Comparison of ENCODE assay signal across 8 cellular contexts in the genomic region with DNA sequence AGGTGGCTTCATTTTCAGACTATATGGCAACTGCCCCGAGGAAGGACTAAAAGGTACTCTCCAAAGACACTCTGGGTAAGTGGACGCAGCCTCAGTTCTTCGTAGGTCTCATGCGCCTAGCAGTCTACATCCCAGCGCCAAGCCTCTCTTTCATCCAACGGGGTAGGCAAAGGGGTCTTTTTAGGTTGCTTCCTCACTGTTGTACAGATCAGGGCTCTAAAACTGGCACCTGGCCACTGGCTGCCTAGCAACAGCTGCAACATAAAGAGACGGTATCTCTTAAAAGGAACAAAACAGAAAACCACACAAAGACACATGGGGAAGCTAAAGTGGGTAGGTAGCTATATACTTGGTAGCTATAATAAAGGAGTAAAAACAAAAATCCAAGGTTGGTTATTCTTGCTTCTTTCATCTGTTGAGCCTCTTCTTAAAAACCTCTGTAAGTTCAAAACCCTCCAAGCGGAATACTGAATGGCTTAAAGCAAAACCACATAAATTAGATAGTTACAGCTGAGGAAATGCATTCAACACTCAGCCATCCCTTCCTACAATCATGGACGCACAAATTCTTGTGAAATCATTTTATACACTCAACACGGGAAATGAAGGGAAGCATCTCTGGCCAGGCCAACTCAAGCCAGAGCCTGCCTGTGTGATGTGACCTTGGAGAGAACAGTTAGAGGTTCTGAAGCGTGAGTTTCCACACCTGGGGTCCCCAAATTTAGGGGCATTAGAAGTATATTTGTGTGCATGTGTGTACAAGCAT. TPM values are rescaled to one million over a fixed set of nuclear protein-coding genes. Genes with fewer than 3 reads are reported as not detected.
A peak's percentile ranks its signal among the peaks of the same experiment; 100 is the strongest.
DNase-seq lines count a peak whose midpoint lies in the region; ATAC-seq and TF ChIP-seq lines count a peak whose summit lies in the region.

No MANE protein-coding gene starts in this region.

- peaks cover 88% of the 10 kb centered on the region for H3K4me1 Mint-ChIP-seq in stimulated activated naive CD8-positive, alpha-beta T cell treated with anti-CD3 and anti-CD28 coated beads, Interleukin-15, amount 100 ng/mL, for 72 hours

- DNase-seq in GF-D8 (lab: John Stamatoyannopoulos, UW): peak; percentile 93
- peak; percentile 27 for DNase-seq in NOMO-1 treated with dmso at 0.1 percent for 144 hours (lab: John Stamatoyannopoulos, UW; ENCODE audit: unreplicated experiment)
- DNase-seq in activated gamma-delta T cell treated with anti-CD3 and anti-CD28 coated beads, Interleukin-2, amount 50 U/mL, for 16 hours (ENCODE audit: low read depth): peak; percentile 61
- DNase-seq in iris pigment epithelial cell (ENCODE audit: low read depth): peak; percentile 83
- peak in 1 of 2 donors; percentile 74 for DNase-seq in stimulated activated naive CD8-positive, alpha-beta T cell treated with anti-CD3 and anti-CD28 coated beads, Interleukin-15, amount 100 ng/mL, for 72 hours
- DNase-seq in tibial nerve (ENCODE audit: low spot score in 2 of 2): no peak

- ATAC-seq in HG03378 (IDR thresholded peaks at IDR 0.05; ENCODE audit: unreplicated experiment) (peak; percentile 57), GM19023 (IDR thresholded peaks at IDR 0.05; ENCODE audit: unreplicated experiment) (no peak)
- ATAC-seq in stimulated activated naive CD8-positive, alpha-beta T cell treated with anti-CD3 and anti-CD28 coated beads, Interleukin-15, amount 100 ng/mL, for 72 hours: peak; percentile 91

- WGBS in tibial nerve, 2 donors: 67 to 73% methylated on average over 11 of the region's 11 CpGs

- no peaks in the 10 kb centered on the region for H3K9me3 ChIP-seq in tibial nerve

- H3K4me3 ChIP-seq in tibial nerve: peak overlapping the region in 1 of 4 donors; percentile 2

- H3K27me3 Mint-ChIP-seq in stimulated activated naive CD8-positive, alpha-beta T cell treated with anti-CD3 and anti-CD28 coated beads, Interleukin-15, amount 100 ng/mL, for 72 hours: no peaks in the 10 kb centered on the region

- no peak for TF ChIP-seq CTCF in tibial nerve (IDR thresholded peaks at IDR 0.05)

- no peaks in the 10 kb centered on the region for H3K27me3 ChIP-seq in tibial nerve

- peaks cover 0 to 38% (median 9%) of the 10 kb centered on the region in 4 donors for H3K4me1 ChIP-seq in tibial nerve

- TF ChIP-seq POLR2A in tibial nerve (IDR thresholded peaks at IDR 0.05): no peak

- H3K27ac ChIP-seq in tibial nerve: peak overlapping the region in 2 of 4 donors; percentile 56 to 72

- TF ChIP-seq EP300 in tibial nerve (IDR thresholded peaks at IDR 0.05): no peak

- H3K9me3 Mint-ChIP-seq in stimulated activated naive CD8-positive, alpha-beta T cell treated with anti-CD3 and anti-CD28 coated beads, Interleukin-15, amount 100 ng/mL, for 72 hours: no peaks in the 10 kb centered on the region

- H3K4me3 Mint-ChIP-seq in stimulated activated naive CD8-positive, alpha-beta T cell treated with anti-CD3 and anti-CD28 coated beads, Interleukin-15, amount 100 ng/mL, for 72 hours: peak overlapping the region; percentile 79 to 80

- peak overlapping the region; percentile 93 to 98 for H3K27ac Mint-ChIP-seq in stimulated activated naive CD8-positive, alpha-beta T cell treated with anti-CD3 and anti-CD28 coated beads, Interleukin-15, amount 100 ng/mL, for 72 hours

- no peaks in the 10 kb centered on the region for H3K36me3 ChIP-seq in tibial nerve

RNA-seq across cellular contexts. Expression of gene CYTH1, which starts 22.7 kb away (rescaled TPM):
- 10 to 100 TPM; 53.1 to 81.0 (median 63.8) TPM for total RNA-seq in tibial nerve

Comparison
In these comparisons a context has a peak if more than half of its experiments do, and no peak if none do; other contexts are left out.
1. DNase-seq: peak in GF-D8 (single experiment), NOMO-1 treated with dmso at 0.1 percent for 144 hours (single experiment), activated gamma-delta T cell treated with anti-CD3 and anti-CD28 coated beads, Interleukin-2, amount 50 U/mL, for 16 hours (single experiment) and iris pigment epithelial cell (single experiment); none in tibial nerve (0 of 2).